Comparison of ENCODE assay signal across 14 cellular contexts in the genomic region with DNA sequence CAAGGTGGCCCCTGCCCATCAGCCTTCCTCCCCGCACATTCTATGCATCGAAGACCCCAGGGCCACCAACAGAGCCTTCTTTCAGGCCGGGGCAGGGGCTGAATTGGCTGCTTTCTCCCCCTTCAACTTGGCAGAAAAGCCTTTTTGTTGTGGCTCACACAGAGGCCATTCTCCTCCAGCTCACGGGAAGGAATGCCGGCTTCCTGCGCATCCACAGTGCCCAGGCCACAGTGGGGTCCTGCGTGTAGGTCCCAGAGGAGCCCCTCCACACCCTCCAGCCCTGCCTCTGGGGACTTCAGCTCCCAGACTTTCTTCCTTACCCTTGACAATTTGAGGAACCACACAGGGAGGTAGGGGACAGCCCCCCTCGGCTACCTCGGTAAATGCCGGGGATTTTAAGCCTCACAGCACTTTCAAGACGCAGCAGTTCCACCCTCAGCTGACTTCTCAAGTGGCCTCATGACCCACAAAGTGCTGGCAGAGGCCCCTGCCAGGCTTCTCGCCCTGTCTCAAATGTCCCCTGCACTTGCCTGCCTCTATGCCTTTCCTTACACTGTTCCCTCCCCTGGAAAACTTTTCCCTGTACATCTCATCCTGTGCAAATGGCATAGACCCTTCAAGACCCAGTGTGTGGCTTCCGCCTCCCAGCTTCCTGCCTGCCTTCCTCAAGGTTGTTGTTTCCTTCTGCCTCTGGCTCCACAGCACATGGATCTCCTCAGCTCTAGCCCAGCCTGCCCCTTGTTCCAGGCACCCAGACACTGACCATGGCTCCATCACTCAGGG.
"Had no signal": no experiment of that assay in that cellular context is flagged by ENCODE, and none has a peak within 500 bp of the region (broad histone marks: within the 10 kb centered on the region; RNA-seq: fewer than 3 reads in every experiment).

No MANE protein-coding gene starts in this region.

- H3K36me3 Mint-ChIP-seq: natural killer cell treated with Interleukin-12 subunit alpha and Interleukin-12 subunit beta and Interleukin-15 and Interleukin-18, amount 100 ng/mL, for 72 hours had no signal

- DNase-seq: activated CD4-positive, alpha-beta T cell treated with anti-CD3 and anti-CD28 coated beads, Interleukin-2, amount 50 U/mL, for 1 hour; activated CD4-positive, CD25-positive, alpha-beta regulatory T cell; activated naive CD4-positive, alpha-beta T cell treated with anti-CD3 and anti-CD28 coated beads, Interleukin-2, amount 50 U/mL, for 16 hours; effector memory CD4-positive, alpha-beta T cell; hypothalamus; kidney glomerular epithelial cell; ovary; stimulated activated CD4-positive, alpha-beta T cell treated with anti-CD3 and anti-CD28 coated beads, Interleukin-15, amount 100 ng/mL, for 24 hours; stimulated activated CD4-positive, alpha-beta T cell treated with anti-CD3 and anti-CD28 coated beads, Interleukin-4, amount 100 ng/mL, for 4 hours; stimulated activated naive CD8-positive, alpha-beta T cell treated with anti-CD3 and anti-CD28 coated beads, Interleukin-15, amount 100 ng/mL, for 72 hours; T-helper 2 cell; testis had no signal

- H3K4me3 ChIP-seq: lung, ovary, testis had no signal

- H3K27me3 Mint-ChIP-seq: stimulated activated naive CD8-positive, alpha-beta T cell treated with anti-CD3 and anti-CD28 coated beads, Interleukin-15, amount 100 ng/mL, for 72 hours had no signal

- H3K4me3 Mint-ChIP-seq: natural killer cell treated with Interleukin-12 subunit alpha and Interleukin-12 subunit beta and Interleukin-15 and Interleukin-18, amount 100 ng/mL, for 72 hours; stimulated activated naive CD8-positive, alpha-beta T cell treated with anti-CD3 and anti-CD28 coated beads, Interleukin-15, amount 100 ng/mL, for 72 hours had no signal

- H3K36me3 ChIP-seq: ovary had no signal

- H3K4me1 Mint-ChIP-seq: stimulated activated naive CD8-positive, alpha-beta T cell treated with anti-CD3 and anti-CD28 coated beads, Interleukin-15, amount 100 ng/mL, for 72 hours had no signal

- H3K27ac ChIP-seq: ovary, testis had no signal

- H3K9me3 ChIP-seq: ovary, testis had no signal

- H3K9me3 Mint-ChIP-seq: natural killer cell treated with Interleukin-12 subunit alpha and Interleukin-12 subunit beta and Interleukin-15 and Interleukin-18, amount 100 ng/mL, for 72 hours; stimulated activated naive CD8-positive, alpha-beta T cell treated with anti-CD3 and anti-CD28 coated beads, Interleukin-15, amount 100 ng/mL, for 72 hours had no signal

- H3K27me3 ChIP-seq: ovary, testis had no signal

- ATAC-seq: natural killer cell treated with Interleukin-12 subunit alpha and Interleukin-12 subunit beta and Interleukin-15 and Interleukin-18, amount 100 ng/mL, for 72 hours; stimulated activated naive CD8-positive, alpha-beta T cell treated with anti-CD3 and anti-CD28 coated beads, Interleukin-15, amount 100 ng/mL, for 72 hours had no signal
